8 cellular contexts compared by ENCODE assay signal in the genomic region with DNA sequence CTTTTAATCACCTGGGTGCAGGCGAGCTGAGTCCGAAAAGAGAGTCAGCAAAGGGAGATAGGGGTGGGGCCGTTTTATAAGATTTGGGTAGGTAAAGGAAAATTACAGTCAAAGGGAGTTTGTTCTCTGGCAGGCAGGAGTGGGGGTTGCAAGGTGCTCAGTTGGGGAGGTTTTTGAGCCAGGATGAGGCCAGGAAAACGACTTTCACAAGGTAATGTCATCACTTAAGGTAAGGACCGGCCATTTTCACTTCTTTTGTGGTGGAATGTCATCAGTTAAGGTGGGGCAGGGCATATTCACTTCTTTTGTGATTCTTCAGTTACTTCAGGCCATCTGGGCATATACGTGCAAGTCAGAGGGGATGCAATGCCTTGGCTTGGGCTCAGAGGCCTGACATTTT. TPM values are rescaled to one million over a fixed set of nuclear protein-coding genes. Genes with fewer than 3 reads are reported as not detected.
A peak's percentile ranks its signal among the peaks of the same experiment; 100 is the strongest.
DNase-seq lines count a peak whose midpoint lies in the region; ATAC-seq and TF ChIP-seq lines count a peak whose summit lies in the region.
"Not testable (repeated sequence)": the region's sequence is repeated elsewhere in the genome, so short reads cannot be mapped to it uniquely, and the experiment has no call there.

No MANE protein-coding gene starts in this region.

- H3K9me2 ChIP-seq in GM23338 (ENCODE audit: insufficient read depth), result not testable (repeated sequence)

- H3K4me2 ChIP-seq in BLaER1, result peak overlapping the region; percentile 0; the same call in 1 of the 2 replicates
- peak overlapping the region; percentile 79 for H3K4me2 ChIP-seq in GM23338

- not testable (repeated sequence) for H3K4me3 ChIP-seq in BLaER1, left lung, upper lobe of left lung
- H3K4me3 ChIP-seq in GM23338, result peak overlapping the region; percentile 43

- H3K4me1 Mint-ChIP-seq in GM23338 (peaks cover 55% of the 10 kb centered on the region), WTC11 (peaks cover 62% of the 10 kb centered on the region), glutamatergic neuron (ENCODE audit: low read depth, unreplicated experiment) (peaks cover 43% of the 10 kb centered on the region)
- H3K4me1 Mint-ChIP-seq in nephron, result not testable (repeated sequence)

- H3K36me3 Mint-ChIP-seq in GM23338 (ENCODE audit: low read depth) (peaks cover 19% of the 10 kb centered on the region), WTC11 (peaks cover 15% of the 10 kb centered on the region)
- not testable (repeated sequence) for H3K36me3 Mint-ChIP-seq in glutamatergic neuron (ENCODE audit: unreplicated experiment); nephron (ENCODE audit: low read depth)

- not testable (repeated sequence) for TF ChIP-seq CTCF in GM23338 (conservative IDR thresholded peaks at IDR 0.05; ENCODE audit: low read depth in 2 of 2); WTC11 (IDR thresholded peaks at IDR 0.05); glutamatergic neuron (IDR thresholded peaks at IDR 0.05; ENCODE audit: partially characterized antibody, unreplicated experiment); left lung (IDR thresholded peaks at IDR 0.05); nephron (IDR thresholded peaks at IDR 0.05; ENCODE audit: unreplicated experiment in 3 of 3); upper lobe of left lung (IDR thresholded peaks at IDR 0.05)

- not testable (repeated sequence) for H3K36me3 ChIP-seq in BLaER1; GM23338 (ENCODE audit: insufficient read depth); left lung; upper lobe of left lung

- H3K4me1 ChIP-seq in BLaER1 (peaks cover 56% of the 10 kb centered on the region), GM23338 (ENCODE audit: insufficient read depth) (peaks cover 40% of the 10 kb centered on the region), left lung (peaks cover 0 to 19% of the 10 kb centered on the region in 2 donors), upper lobe of left lung (peaks cover 10 to 28% (median 21%) of the 10 kb centered on the region in 4 donors)

- H3K9me3 ChIP-seq in BLaER1, left lung, upper lobe of left lung: not testable (repeated sequence)

- H3K9ac ChIP-seq in BLaER1, result not testable (repeated sequence)

- not testable (repeated sequence) for ATAC-seq in GM23338; WTC11; left lung; upper lobe of left lung (ENCODE audit: low FRiP score in 2 of 2)

- not testable (repeated sequence) for DNase-seq in GM23338 (ENCODE audit: low spot score); WTC11 (ENCODE audit: low spot score); caudate nucleus (lab: John Stamatoyannopoulos, UW); glutamatergic neuron; left lung; upper lobe of left lung

- TF ChIP-seq POLR2A in upper lobe of left lung (IDR thresholded peaks at IDR 0.05), result not testable (repeated sequence)

- not testable (repeated sequence) for H3K27ac ChIP-seq in BLaER1
- H3K27ac ChIP-seq in GM23338 (ENCODE audit: low read depth) (peak overlapping the region; percentile 99), caudate nucleus (ENCODE audit: low read depth, low read length) (peak overlapping the region; percentile 91), left lung (peak overlapping the region; percentile 21 to 33), upper lobe of left lung (peak overlapping the region; percentile 42 to 76 (median 63))

- CTCF ChIA-PET in WTC11 (lab: Charles Lee), result interaction anchor here (0.9 to 1.1 kb wide), 2 partner anchors 21 to 50 kb away, joined by 3 to 5 read pairs; no protein-coding TSS in a partner anchor

- 75 to 86% methylated on average over 6 of the region's 6 CpGs for WGBS in upper lobe of left lung, 2 donors

- POLR2A ChIA-PET in WTC11 (lab: Charles Lee), result interaction anchor here (1.0 to 1.1 kb wide), 2 partner anchors 38 to 152 kb away, joined by 3 read pairs; a partner anchor contains a TSS

- H3K27me3 ChIP-seq in BLaER1; GM23338 (ENCODE audit: insufficient read depth); left lung; upper lobe of left lung: not testable (repeated sequence)

- H3K4me3 Mint-ChIP-seq in GM23338 (peak overlapping the region; percentile 30; the same call in 1 of the 3 replicates), WTC11 (peak overlapping the region; percentile 33), glutamatergic neuron (ENCODE audit: unreplicated experiment) (peak overlapping the region; percentile 51)
- not testable (repeated sequence) for H3K4me3 Mint-ChIP-seq in nephron

- H3F3A ChIP-seq in GM23338 (replicated peaks; ENCODE audit: low read depth), result peaks cover 21% of the 10 kb centered on the region

- H3K79me2 ChIP-seq in GM23338 (replicated peaks; ENCODE audit: insufficient read depth), result not testable (repeated sequence)

- H3K27me3 Mint-ChIP-seq in GM23338 (ENCODE audit: insufficient read depth, low read depth, poor library complexity); WTC11 (ENCODE audit: low read depth); glutamatergic neuron (ENCODE audit: unreplicated experiment); nephron (ENCODE audit: low read depth): not testable (repeated sequence)

- peaks cover 24% of the 10 kb centered on the region for H3K9me3 Mint-ChIP-seq in GM23338
- not testable (repeated sequence) for H3K9me3 Mint-ChIP-seq in WTC11; glutamatergic neuron (ENCODE audit: unreplicated experiment); nephron

- not testable (repeated sequence) for H4K20me1 ChIP-seq in BLaER1; GM23338 (replicated peaks; ENCODE audit: insufficient read depth)

- H2AFZ ChIP-seq in GM23338, result not testable (repeated sequence)

- intact Hi-C loops in left lung (cut with DNase I), result not testable (repeated sequence)

- peak overlapping the region; percentile 87 for H3K27ac Mint-ChIP-seq in GM23338
- peak overlapping the region; percentile 98 for H3K27ac Mint-ChIP-seq in WTC11
- H3K27ac Mint-ChIP-seq in glutamatergic neuron (ENCODE audit: unreplicated experiment), result not testable (repeated sequence)
- H3K27ac Mint-ChIP-seq in nephron, result peak overlapping the region in 2 of 3 experiments; percentile 16 to 64

- not testable (repeated sequence) for TF ChIP-seq EP300 in upper lobe of left lung (IDR thresholded peaks at IDR 0.05)

TF ChIP-seq in GM23338, 12 proteins besides CTCF, POLR2A, EP300 and RAD21:
- 0 out of 2 replicates have a peak, but pooled peaks have one; percentile 56 for TF ChIP-seq NANOG (IDR thresholded peaks at IDR 0.05; ENCODE audit: borderline replicate concordance)

TF ChIP-seq in WTC11, 78 proteins besides CTCF, POLR2A, EP300 and RAD21:
- TF ChIP-seq, protein P1, sequence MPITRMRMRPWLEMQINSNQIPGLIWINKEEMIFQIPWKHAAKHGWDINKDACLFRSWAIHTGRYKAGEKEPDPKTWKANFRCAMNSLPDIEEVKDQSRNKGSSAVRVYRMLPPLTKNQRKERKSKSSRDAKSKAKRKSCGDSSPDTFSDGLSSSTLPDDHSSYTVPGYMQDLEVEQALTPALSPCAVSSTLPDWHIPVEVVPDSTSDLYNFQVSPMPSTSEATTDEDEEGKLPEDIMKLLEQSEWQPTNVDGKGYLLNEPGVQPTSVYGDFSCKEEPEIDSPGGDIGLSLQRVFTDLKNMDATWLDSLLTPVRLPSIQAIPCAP (CRISPR knock-in tag; IDR thresholded peaks at IDR 0.05), result 0 out of 2 replicates have a peak, but pooled peaks have one; percentile 32
- TF ChIP-seq TEAD1 (CRISPR knock-in tag; IDR thresholded peaks at IDR 0.05), result peak; percentile 61; the same call in 1 of the 2 replicates

RNA-seq across cellular contexts. Expression of a gene that starts 7.2 kb away (rescaled TPM):
- 0.69 and 3.3 TPM in 2 replicates for total RNA-seq in GM23338 (2014; rRNA removed; shearing (Covaris generic))
- 4.6 and 5.0 TPM in 2 replicates for polyA plus RNA-seq in GM23338 (2016; fragmentation: Nextera tagmentation; extraction: Ambion mirVana)
- total RNA-seq in WTC11 (2021), result 1.1 to 2.9 TPM (median 1.4 TPM) in 3 replicates
- not detected for total RNA-seq in glutamatergic neuron (ENCODE audit: unreplicated experiment)
- 100 to 1,000 TPM; 105 to 217 TPM for total RNA-seq in left lung
- 100 to 1,000 TPM in 5 of 6 donors, 10 to 100 TPM in 1; 91.1 to 272 (median 192) TPM for total RNA-seq in upper lobe of left lung

RNA-seq across cellular contexts. Expression of a gene that starts 23.5 kb away (rescaled TPM):
- 0.62 and 0.94 TPM in 2 replicates for total RNA-seq in GM23338 (2014; rRNA removed; shearing (Covaris generic))
- polyA plus RNA-seq in GM23338 (2016; fragmentation: Nextera tagmentation; extraction: Ambion mirVana), result 0.57 and 1.2 TPM in 2 replicates
- total RNA-seq in WTC11 (2021) (1.1 to 1.4 TPM (median 1.4 TPM) in 3 replicates), glutamatergic neuron (ENCODE audit: unreplicated experiment) (not detected), left lung (under 1 TPM; 0.20 to 0.86 TPM), upper lobe of left lung (1 to 10 TPM in 1 of 6 donors, under 1 TPM in 3, not detected in 2; 0.61 to 1.8 (median 0.76) TPM)

RNA-seq across cellular contexts. Expression of a gene that starts 33.8 kb away (rescaled TPM):
- total RNA-seq in GM23338 (2014; rRNA removed; shearing (Covaris generic)), result 0.66 TPM in 1 of 2 replicates, not detected in the other
- 0.42 and 0.78 TPM in 2 replicates for polyA plus RNA-seq in GM23338 (2016; fragmentation: Nextera tagmentation; extraction: Ambion mirVana)
- total RNA-seq in WTC11 (2021) (0.25 to 0.66 TPM (median 0.55 TPM) in 3 replicates), glutamatergic neuron (ENCODE audit: unreplicated experiment) (not detected), left lung (1 to 10 TPM; 5.0 to 6.0 TPM), upper lobe of left lung (10 to 100 TPM in 1 of 6 donors, 1 to 10 TPM in 5; 1.9 to 10.5 (median 5.5) TPM)

RNA-seq across cellular contexts. Expression of a gene that starts 38.4 kb away (rescaled TPM):
- total RNA-seq in GM23338 (2014; rRNA removed; shearing (Covaris generic)), result 10.4 and 11.6 TPM in 2 replicates
- 7.5 and 7.7 TPM in 2 replicates for polyA plus RNA-seq in GM23338 (2016; fragmentation: Nextera tagmentation; extraction: Ambion mirVana)
- 14.7 to 23.0 TPM (median 16.0 TPM) in 3 replicates for total RNA-seq in WTC11 (2021)
- total RNA-seq in glutamatergic neuron (ENCODE audit: unreplicated experiment), result 11.2 TPM
- total RNA-seq in left lung, result 1 to 10 TPM; 1.8 to 4.6 TPM
- 1 to 10 TPM; 1.0 to 7.2 (median 3.1) TPM for total RNA-seq in upper lobe of left lung

Comparison
In these comparisons a context has a peak if more than half of its experiments do, and no peak if none do; other contexts are left out.
1. RNA of a gene that starts 7.2 kb away (total RNA-seq): 105 to 217 TPM in left lung and 91.1 to 272 TPM in upper lobe of left lung; 1.1 to 2.9 TPM in WTC11, 0.69 to 3.3 TPM in GM23338 and not detected in glutamatergic neuron (single experiment); every median in the first group is over 10 times any median in the second.